In genomic region chr3:113696658-113697191, GRCh38 we compare ENCODE assay signal across 8 cellular contexts. TPM values are rescaled to one million over a fixed set of nuclear protein-coding genes. Genes with fewer than 3 reads are reported as not detected.
DNase-seq lines count a peak whose midpoint lies in the region; ATAC-seq and TF ChIP-seq lines count a peak whose summit lies in the region.

No MANE protein-coding gene starts in this region.

- H3K4me1 ChIP-seq in gastrocnemius medialis, result peaks cover 50 to 53% of the 10 kb centered on the region in 2 donors

- no peak overlapping the region for H3K27ac Mint-ChIP-seq in MCF 10A (ENCODE audit: low read depth, unreplicated experiment)

- H3K27me3 ChIP-seq in gastrocnemius medialis, result no peaks in the 10 kb centered on the region

- POLR2A ChIA-PET in MCF 10A (lab: Yijun Ruan, JAX), result interaction anchor here (0.5 to 6.8 kb wide), 11 partner anchors 9 to 679 kb away, joined by 3 to 116 read pairs (median 5); partner anchors contain the start of genes ATP6V1A, NAA50 and SPICE1

- H3K4me3 Mint-ChIP-seq in MCF 10A (ENCODE audit: unreplicated experiment), result no peak overlapping the region

- H3K9me3 Mint-ChIP-seq in MCF 10A (ENCODE audit: unreplicated experiment), result no peaks in the 10 kb centered on the region

- no peaks in the 10 kb centered on the region for H3K27me3 Mint-ChIP-seq in MCF 10A (ENCODE audit: insufficient read depth, unreplicated experiment)

- CTCF ChIA-PET in MCF 10A (lab: Yijun Ruan, JAX), result interaction anchor here (0.9 kb wide), 1 partner anchor 16 kb away, joined by 3 read pairs; no protein-coding TSS in a partner anchor

- no peak for TF ChIP-seq CTCF in MCF 10A (IDR thresholded peaks at IDR 0.05; ENCODE audit: unreplicated experiment)
- peak in 2 of 5 experiments; percentile 5 to 24 for TF ChIP-seq CTCF in gastrocnemius medialis (IDR thresholded peaks at IDR 0.05 in 4 of 5, conservative IDR thresholded peaks at IDR 0.05 in 1 of 5)

- BruUV-seq in MCF 10A (replicated peaks; lab: Mats Ljungman, UMichigan), result no TSS peak

- H3K4me3 ChIP-seq in iPS-11a (ENCODE audit: low read depth, low read length) (peak overlapping the region; percentile 92), gastrocnemius medialis (peak overlapping the region; percentile 76 to 91 (median 78))

- H3K27ac ChIP-seq in gastrocnemius medialis, result peak overlapping the region; percentile 95 to 99 (median 96)

- peak; percentile 91 for DNase-seq in 8988T
- peak; percentile 98 for DNase-seq in NCI-H2107 (lab: John Stamatoyannopoulos, UW)
- DNase-seq in UCSD-AML1 (lab: John Stamatoyannopoulos, UW; ENCODE audit: unreplicated experiment), result peak; percentile 99
- DNase-seq in MCF 10A (ENCODE audit: unreplicated experiment), result peak; percentile 99
- peak; percentile 100 for DNase-seq in gastrocnemius medialis

- ATAC-seq in GM18520 (IDR thresholded peaks at IDR 0.05; ENCODE audit: unreplicated experiment), result peak; percentile 94
- ATAC-seq in HG03064 (IDR thresholded peaks at IDR 0.05; ENCODE audit: low read depth, unreplicated experiment), result peak; percentile 90
- ATAC-seq in gastrocnemius medialis, result peak; percentile 91 to 92

- peaks cover 6% of the 10 kb centered on the region for H3K36me3 Mint-ChIP-seq in MCF 10A (ENCODE audit: insufficient read depth, unreplicated experiment)

- peaks cover 22% of the 10 kb centered on the region for H3K4me1 Mint-ChIP-seq in MCF 10A (ENCODE audit: insufficient read depth, unreplicated experiment)

- intact Hi-C loops in MCF 10A (cut with micrococcal nuclease), result loop anchor here (1.0 kb wide), 1 partner anchor 49 kb away; no protein-coding TSS in a partner anchor
- intact Hi-C loops in gastrocnemius medialis (cut with DNase I; ENCODE audit: low total_unique reads), result loop anchor here (1.0 to 5.0 kb wide), 6 partner anchors 36 to 679 kb away; partner anchors contain the start of genes CCDC191, NAA50 and QTRT2

- H3K36me3 ChIP-seq in gastrocnemius medialis, result no peaks in the 10 kb centered on the region

- no peak for TF ChIP-seq POLR2A in gastrocnemius medialis (IDR thresholded peaks at IDR 0.05)

- no peaks in the 10 kb centered on the region for H3K9me3 ChIP-seq in gastrocnemius medialis

- in situ Hi-C loops in gastrocnemius medialis (cut with MboI; ENCODE audit: low sequenced_read_pairs in 4 of 4), result loop anchor here in 1 of 4 donors (5.0 to 10.0 kb wide), 2 partner anchors 51 to 182 kb away; partner anchors contain the start of genes ATP6V1A, NAA50 and SPICE1

RNA-seq across cellular contexts. Expression of gene USF3, which starts 0.3 kb away (rescaled TPM):
- 11.9 and 12.1 TPM in 2 replicates for total RNA-seq in MCF 10A (2022)
- 10 to 100 TPM; 35.7 to 49.6 (median 40.1) TPM for total RNA-seq in gastrocnemius medialis

RNA-seq across cellular contexts. Expression of gene NAA50, which starts 49.3 kb away (rescaled TPM):
- 219 and 238 TPM in 2 replicates for total RNA-seq in MCF 10A (2022)
- total RNA-seq in gastrocnemius medialis, result 100 to 1,000 TPM; 248 to 440 (median 331) TPM

RNA-seq across cellular contexts. Expression of gene ATP6V1A, which starts 50.1 kb away (rescaled TPM):
- total RNA-seq in MCF 10A (2022) (51.6 and 53.4 TPM in 2 replicates), gastrocnemius medialis (10 to 100 TPM; 11.3 to 21.3 (median 15.0) TPM)

Comparison
In these comparisons a context has a peak if more than half of its experiments do, and no peak if none do; other contexts are left out.
1. Peak in every context shown above with its lines: DNase-seq, ATAC-seq, H3K4me3 ChIP-seq and H3K27ac ChIP-seq.